Comparison of ENCODE assay signal across 18 cellular contexts in the genomic region with DNA sequence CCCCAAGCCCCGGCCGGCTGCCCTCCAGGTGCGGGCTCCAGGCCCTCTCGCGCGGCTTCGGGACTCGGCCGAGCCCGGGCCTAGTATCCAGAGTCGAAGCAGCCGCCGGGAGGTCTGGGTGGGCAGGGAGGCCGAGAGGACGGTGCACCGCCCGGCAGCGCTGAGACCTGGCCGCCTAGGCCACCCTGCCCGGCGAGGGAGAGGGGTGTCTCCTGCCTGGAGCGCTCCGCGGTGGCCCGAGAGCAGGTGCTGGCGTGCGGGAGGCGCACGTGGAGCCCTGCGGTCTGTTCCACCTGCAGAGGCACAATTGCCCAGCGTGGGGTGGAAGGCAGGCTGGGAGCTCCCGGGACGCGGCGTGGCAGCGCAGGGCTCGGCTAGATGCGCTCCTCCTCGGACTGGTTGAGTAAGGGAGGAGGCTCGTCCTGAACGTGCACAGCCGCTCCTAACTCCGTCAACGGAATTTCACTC.
DNase-seq lines count a peak whose midpoint lies in the region; ATAC-seq, FAIRE-seq and TF ChIP-seq lines count a peak whose summit lies in the region.
"Had no signal": no experiment of that assay in that cellular context is flagged by ENCODE, and none has a peak within 500 bp of the region (broad histone marks: within the 10 kb centered on the region; RNA-seq: fewer than 3 reads in every experiment).

No MANE protein-coding gene starts in this region.

- 78% methylated on average over 44 of the region's 44 CpGs for WGBS in urinary bladder

- CTCF ChIA-PET in A673 (lab: Charles Lee), result no interaction called here

- DNase-seq in ecto neural progenitor cell (ENCODE audit: low spot score) (peak; percentile 62), kidney (peak; percentile 74), A673 (ENCODE audit: low spot score) (no peak), DMS 273 treated with DMSO at 0.1 percent for 48 hours (lab: John Stamatoyannopoulos, UW) (no peak)
- DNase-seq: activated CD4-positive, alpha-beta memory T cell treated with anti-CD3 and anti-CD28 coated beads for 36 hours; activated T-cell treated with anti-CD3 and anti-CD28 coated beads, Interleukin-2, amount 50 U/mL, for 48 hours; NCI-H1105 treated with DMSO at 0.1 percent for 48 hours; NCI-H2171 treated with DMSO at 0.1 percent for 48 hours; sigmoid colon; stimulated activated CD4-positive, alpha-beta T cell treated with anti-CD3 and anti-CD28 coated beads, Interleukin-2, amount 100 ng/mL, for 48 hours; SW 1271 had no signal

- H3K36me3 ChIP-seq in HUES6 (ENCODE audit: control insufficient read depth, insufficient read depth, low read length), result no peaks in the 10 kb centered on the region
- no peaks in the 10 kb centered on the region for H3K36me3 ChIP-seq in kidney (ENCODE audit: control insufficient read depth in 1 of 2, insufficient read depth in 2 of 2, low read length in 2 of 2)
- H3K36me3 ChIP-seq in urinary bladder (ENCODE audit: insufficient read depth), result no peaks in the 10 kb centered on the region
- no peaks in the 10 kb centered on the region for H3K36me3 ChIP-seq in A673 (ENCODE audit: insufficient read depth, low read length, poor library complexity, severe bottlenecking)
- H3K36me3 ChIP-seq: sigmoid colon, thoracic aorta had no signal

- POLR2A ChIA-PET in A673 (lab: Charles Lee; ENCODE audit: low non-redundant PET), result no interaction called here

- H3K9ac ChIP-seq in HUES6 (ENCODE audit: low read length), result peak overlapping the region; percentile 12
- H3K9ac ChIP-seq in kidney (ENCODE audit: low read length in 2 of 2), result no peak overlapping the region
- H3K9ac ChIP-seq: KMS-11 had no signal

- FAIRE-seq in kidney (lab: Jason Lieb, UNC), result no peak

- H3K4me1 ChIP-seq in HUES6 (ENCODE audit: control insufficient read depth, insufficient read depth, low read length) (peaks cover 56% of the 10 kb centered on the region), kidney (ENCODE audit: control insufficient read depth in 1 of 2, insufficient read depth in 1 of 2, low read depth in 1 of 2, low read length in 2 of 2) (no peaks in the 10 kb centered on the region), urinary bladder (ENCODE audit: insufficient read depth) (peaks cover 2% of the 10 kb centered on the region), A673 (ENCODE audit: insufficient read depth, low read length, poor library complexity, severe bottlenecking) (peaks cover 11% of the 10 kb centered on the region)

- ATAC-seq in GM21825 (IDR thresholded peaks at IDR 0.05; ENCODE audit: unreplicated experiment), result no peak
- ATAC-seq: activated naive CD4-positive, alpha-beta T cell treated with anti-CD3 and anti-CD28 coated beads, Interleukin-2, amount 50 U/mL, for 72 hours had no signal

- H3K27ac ChIP-seq in HUES6 (ENCODE audit: low read depth, low read length), result no peak overlapping the region
- no peak overlapping the region for H3K27ac ChIP-seq in kidney (ENCODE audit: low read depth in 2 of 2, low read length in 2 of 2)
- H3K27ac ChIP-seq in urinary bladder (ENCODE audit: low read depth), result no peak overlapping the region
- H3K27ac ChIP-seq in A673 (ENCODE audit: low read depth, low read length, poor library complexity, severe bottlenecking), result no peak overlapping the region
- H3K27ac ChIP-seq: C4-2B, KMS-11, thoracic aorta had no signal

- H3K4me3 ChIP-seq in HUES6 (ENCODE audit: low read depth, low read length) (no peak overlapping the region; the same call in 1 of the 2 replicates), kidney (ENCODE audit: low read length in 2 of 2) (peak overlapping the region in 1 of 2 donors; percentile 63), urinary bladder (ENCODE audit: low read depth, low read length) (peak overlapping the region; percentile 0), A673 (ENCODE audit: low read depth, low read length, poor library complexity, severe bottlenecking) (no peak overlapping the region)
- H3K4me3 ChIP-seq: thoracic aorta had no signal

- TF ChIP-seq CTCF in kidney (IDR thresholded peaks at IDR 0.05; ENCODE audit: borderline replicate concordance, extremely low read depth, insufficient read depth) (no peak), A673 (conservative IDR thresholded peaks at IDR 0.05; ENCODE audit: low read depth, low read length) (no peak)

- H3K27me3 ChIP-seq in HUES6 (ENCODE audit: control insufficient read depth, insufficient read depth, low read length) (no peaks in the 10 kb centered on the region; the same call in 1 of the 2 replicates), A673 (replicated peaks; ENCODE audit: insufficient read depth, low read depth, low read length, poor library complexity) (no peaks in the 10 kb centered on the region)
- H3K27me3 ChIP-seq: sigmoid colon had no signal

- BruUV-seq in A673 (replicated peaks; lab: Mats Ljungman, UMichigan), result no TSS peak

- intact Hi-C loops in kidney (cut with DNase I) (no loop called here), A673 (cut with micrococcal nuclease; ENCODE audit: unreplicated experiment) (loop anchor here (10.0 kb wide), 1 partner anchor 270 kb away; no protein-coding TSS in a partner anchor)

- H3K9me3 ChIP-seq in HUES6 (ENCODE audit: control insufficient read depth, insufficient read depth, low read depth, low read length) (no peaks in the 10 kb centered on the region), kidney (ENCODE audit: control insufficient read depth in 1 of 2, low read length in 2 of 2) (no peaks in the 10 kb centered on the region), A673 (ENCODE audit: low read depth, low read length, poor library complexity, severe bottlenecking) (no peaks in the 10 kb centered on the region)
- H3K9me3 ChIP-seq: sigmoid colon, thoracic aorta had no signal

Comparison
In these comparisons a context has a peak if more than half of its experiments do, and no peak if none do; other contexts are left out.
1. DNase-seq: peak in ecto neural progenitor cell (single experiment) and kidney (single experiment); none in A673 (single experiment) and DMS 273 treated with DMSO at 0.1 percent for 48 hours (single experiment).